ENCODE assay signal across 8 cellular contexts in genomic region chr5:177301503-177302165, GRCh38. TPM values are rescaled to one million over a fixed set of nuclear protein-coding genes. Genes with fewer than 3 reads are reported as not detected.
DNase-seq lines count a peak whose midpoint lies in the region; ATAC-seq, FAIRE-seq and TF ChIP-seq lines count a peak whose summit lies in the region.

No MANE protein-coding gene starts in this region.

- H3K9me3 ChIP-seq in HCT116 (ENCODE audit: control insufficient read depth in 1 of 2, insufficient read depth in 1 of 2, low read depth in 1 of 2, low read length in 2 of 2) (no peaks in the 10 kb centered on the region), mesenchymal stem cell (ENCODE audit: control insufficient read depth, low read length) (no peaks in the 10 kb centered on the region)

- no peak overlapping the region for H4K8ac ChIP-seq in mesenchymal stem cell (ENCODE audit: low read length)

- TF ChIP-seq CTCF in AG10803 (conservative IDR thresholded peaks at IDR 0.05; ENCODE audit: low read length) (no peak), HCT116 (IDR thresholded peaks at IDR 0.05 in 2 of 3, conservative IDR thresholded peaks at IDR 0.05 in 1 of 3; ENCODE audit: borderline replicate concordance in 1 of 3, insufficient read depth in 1 of 3, low read depth in 2 of 3, low read length in 2 of 3) (no peak)
- no peak for TF ChIP-seq CTCF in activated CD8-positive, alpha-beta T cell treated with anti-CD3 and anti-CD28 coated beads for 36 hours (IDR thresholded peaks at IDR 0.05)

- no peak overlapping the region for H2BK5ac ChIP-seq in mesenchymal stem cell (ENCODE audit: low read depth, low read length, poor library complexity, severe bottlenecking)

- peak; percentile 21 for ATAC-seq in HCT116
- ATAC-seq in activated CD8-positive, alpha-beta T cell treated with anti-CD3 and anti-CD28 coated beads for 36 hours: no peak
- no peak for ATAC-seq in GM19351 (IDR thresholded peaks at IDR 0.05; ENCODE audit: unreplicated experiment)

- H3K4me3 ChIP-seq in AG10803 (ENCODE audit: low read length) (peak overlapping the region; percentile 15; the same call in 1 of the 2 replicates), HCT116 (replicated peaks in 1 of 2; ENCODE audit: low read depth in 1 of 2, low read length in 2 of 2) (no peak overlapping the region), mesenchymal stem cell (ENCODE audit: insufficient read depth in 1 of 2, low read depth in 1 of 2, low read length in 2 of 2) (peak overlapping the region in 1 of 2 experiments; percentile 98)

- DNase-seq in AG10803 (ENCODE audit: low read depth) (no peak), HCT116 (ENCODE audit: low read depth, low spot score) (no peak), mesenchymal stem cell (no peak), GM12892 (ENCODE audit: insufficient read length) (no peak), NOMO-1 treated with DMSO at 0.1 percent for 48 hours (lab: John Stamatoyannopoulos, UW; ENCODE audit: unreplicated experiment) (no peak)
- DNase-seq in activated CD8-positive, alpha-beta T cell treated with anti-CD3 and anti-CD28 coated beads for 36 hours: no peak
- no peak for DNase-seq in stimulated activated CD4-positive, alpha-beta T cell treated with anti-CD3 and anti-CD28 coated beads, Interleukin-2, amount 100 ng/mL, for 24 hours

- H3K9me2 ChIP-seq in HCT116 (ENCODE audit: insufficient read depth): no peaks in the 10 kb centered on the region

- no peak overlapping the region for H2BK15ac ChIP-seq in mesenchymal stem cell (ENCODE audit: low read depth, poor library complexity, severe bottlenecking)

- H3K4ac ChIP-seq in mesenchymal stem cell (ENCODE audit: low read depth in 1 of 2, low read length in 2 of 2): no peak overlapping the region

- H3K27me3 Mint-ChIP-seq in activated CD8-positive, alpha-beta T cell treated with anti-CD3 and anti-CD28 coated beads for 36 hours: no peaks in the 10 kb centered on the region

- BruUV-seq in HCT116 (replicated peaks; lab: Mats Ljungman, UMichigan): no TSS peak

- no peaks in the 10 kb centered on the region for H3K9me3 Mint-ChIP-seq in activated CD8-positive, alpha-beta T cell treated with anti-CD3 and anti-CD28 coated beads for 36 hours

- WGBS in mesenchymal stem cell: 95% methylated on average over 7 of the region's 7 CpGs

- POLR2A ChIA-PET in HCT116 (lab: Charles Lee): interaction anchor here (0.9 to 1.0 kb wide), 3 partner anchors 125 to 177 kb away, joined by 3 read pairs; partner anchors contain the start of gene GRK6
- POLR2A ChIA-PET in activated CD8-positive, alpha-beta T cell treated with anti-CD3 and anti-CD28 coated beads for 36 hours (lab: Charles Lee): interaction anchor here (0.6 to 1.1 kb wide), 6 partner anchors 8 to 885 kb away, joined by 3 to 4 read pairs (median 3); partner anchors contain the start of gene CLTB

- H3K27me3 ChIP-seq in HCT116 (ENCODE audit: insufficient read depth, low read length) (no peaks in the 10 kb centered on the region), mesenchymal stem cell (ENCODE audit: control insufficient read depth in 1 of 2, insufficient read depth in 1 of 2, low read length in 2 of 2) (no peaks in the 10 kb centered on the region)

- no peak overlapping the region for H2BK120ac ChIP-seq in mesenchymal stem cell (ENCODE audit: low read depth, low read length)

- no peak overlapping the region for H2AK5ac ChIP-seq in mesenchymal stem cell (ENCODE audit: low read length, severe bottlenecking)

- no peak for FAIRE-seq in GM12892 (lab: Jason Lieb, UNC)

- no peak overlapping the region for H3K23ac ChIP-seq in mesenchymal stem cell (ENCODE audit: low read length in 2 of 2)

- H3K79me1 ChIP-seq in mesenchymal stem cell (replicated peaks; ENCODE audit: low read length, poor library complexity, severe bottlenecking): peaks cover 16% of the 10 kb centered on the region

- CTCF ChIA-PET in HCT116 (lab: Charles Lee): interaction anchor here (0.9 to 2.2 kb wide), 4 partner anchors 8 to 177 kb away, joined by 3 to 17 read pairs (median 3); no protein-coding TSS in a partner anchor
- CTCF ChIA-PET in activated CD8-positive, alpha-beta T cell treated with anti-CD3 and anti-CD28 coated beads for 36 hours (lab: Charles Lee): interaction anchor here (0.6 to 7.0 kb wide), 7 partner anchors 8 to 189 kb away, joined by 3 to 43 read pairs (median 4); no protein-coding TSS in a partner anchor

- H2AFZ ChIP-seq in HCT116 (ENCODE audit: low read depth, low read length, poor library complexity, severe bottlenecking) (no peak overlapping the region), mesenchymal stem cell (ENCODE audit: low read depth, low read length) (no peak overlapping the region)

- H3K9ac ChIP-seq in HCT116 (ENCODE audit: low read length) (peak overlapping the region; percentile 30), mesenchymal stem cell (ENCODE audit: low read length) (peak overlapping the region; percentile 98)

- peaks cover 19 to 63% of the 10 kb centered on the region in 2 experiments for H3K4me1 ChIP-seq in HCT116 (ENCODE audit: control insufficient read depth in 1 of 2, insufficient read depth in 2 of 2, low read length in 2 of 2)
- H3K4me1 ChIP-seq in mesenchymal stem cell (ENCODE audit: control insufficient read depth, insufficient read depth, low read depth, low read length): peaks cover 21% of the 10 kb centered on the region

- H3K4me1 Mint-ChIP-seq in activated CD8-positive, alpha-beta T cell treated with anti-CD3 and anti-CD28 coated beads for 36 hours (ENCODE audit: low read depth): peaks cover 61% of the 10 kb centered on the region

- peak overlapping the region; percentile 32 for H3K27ac Mint-ChIP-seq in activated CD8-positive, alpha-beta T cell treated with anti-CD3 and anti-CD28 coated beads for 36 hours

- RAD21 ChIA-PET in HCT116 (lab: Charles Lee; ENCODE audit: low non-redundant PET in 1 of 2, low total read pairs in 2 of 2, uncharacterized antibody in 2 of 2, unreplicated experiment in 2 of 2): no interaction called here

- TF ChIP-seq RAD21 in HCT116 (IDR thresholded peaks at IDR 0.05; ENCODE audit: low read depth): no peak

- H2BK12ac ChIP-seq in mesenchymal stem cell (ENCODE audit: low read length in 2 of 2): no peak overlapping the region

- peak overlapping the region; percentile 98 for H3K4me3 Mint-ChIP-seq in activated CD8-positive, alpha-beta T cell treated with anti-CD3 and anti-CD28 coated beads for 36 hours

- H3K4me2 ChIP-seq in HCT116 (ENCODE audit: low read length) (peak overlapping the region; percentile 92), mesenchymal stem cell (ENCODE audit: low read length, poor library complexity, severe bottlenecking) (no peak overlapping the region)

- peaks cover 8% of the 10 kb centered on the region; the same call in 1 of the 2 replicates for H4K20me1 ChIP-seq in HCT116 (ENCODE audit: insufficient read depth)

- no peak overlapping the region for H4K91ac ChIP-seq in mesenchymal stem cell (ENCODE audit: low read length)

- H3K14ac ChIP-seq in mesenchymal stem cell (ENCODE audit: low read length in 2 of 2): no peak overlapping the region

- H3K36me3 Mint-ChIP-seq in activated CD8-positive, alpha-beta T cell treated with anti-CD3 and anti-CD28 coated beads for 36 hours (ENCODE audit: low read depth): peaks cover 44% of the 10 kb centered on the region

- H3K79me2 ChIP-seq in HCT116 (ENCODE audit: insufficient read depth, low read length): peaks cover 28% of the 10 kb centered on the region

- H3K18ac ChIP-seq in mesenchymal stem cell (ENCODE audit: low read depth in 1 of 2, low read length in 2 of 2): no peak overlapping the region

- TF ChIP-seq POLR2A in HCT116 (IDR thresholded peaks at IDR 0.05; ENCODE audit: borderline replicate concordance, extremely low read depth, insufficient read depth, insufficient read length): no peak
- TF ChIP-seq POLR2A in GM12892 (IDR thresholded peaks at IDR 0.05; ENCODE audit: low read depth, low read length): no peak

- peaks cover 8 to 9% of the 10 kb centered on the region in 2 experiments; a peak in 2 of 4 replicates for H3K36me3 ChIP-seq in HCT116 (ENCODE audit: control insufficient read depth in 1 of 2, insufficient read depth in 2 of 2, low read length in 2 of 2)
- H3K36me3 ChIP-seq in mesenchymal stem cell (ENCODE audit: control insufficient read depth in 1 of 2, insufficient read depth in 2 of 2, low read depth in 1 of 2, low read length in 2 of 2): peaks cover 29 to 72% of the 10 kb centered on the region in 2 experiments

- intact Hi-C loops in HCT116 (cut with micrococcal nuclease): loop anchor here (2.0 to 10.0 kb wide), 3 partner anchors 187 to 647 kb away; no protein-coding TSS in a partner anchor
- intact Hi-C loops in activated CD8-positive, alpha-beta T cell treated with anti-CD3 and anti-CD28 coated beads for 36 hours (cut with micrococcal nuclease): loop anchor here (5.0 kb wide), 1 partner anchor 189 kb away; no protein-coding TSS in a partner anchor

- peak overlapping the region; percentile 13 for H3K27ac ChIP-seq in HCT116 (ENCODE audit: low read depth, low read length)
- peak overlapping the region; percentile 5 for H3K27ac ChIP-seq in mesenchymal stem cell (ENCODE audit: low read length, poor library complexity, severe bottlenecking)

RNA-seq across cellular contexts. Expression of gene RAB24, which starts 1.9 kb away (rescaled TPM):
- 13.5 TPM for total RNA-seq in HCT116 (2021; ENCODE audit: unreplicated experiment)
- 16.5 and 19.4 TPM in 2 replicates for polyA plus RNA-seq in HCT116 (2012)
- 10 to 100 TPM; 26.6 TPM for total RNA-seq in activated CD8-positive, alpha-beta T cell treated with anti-CD3 and anti-CD28 coated beads for 36 hours
- 30.2 TPM for polyA plus RNA-seq in mesenchymal stem cell (2013, experiment 1 of 2)
- 30.8 TPM for polyA plus RNA-seq in mesenchymal stem cell (2013, experiment 2 of 2)
- polyA plus RNA-seq in GM12892 (2012; ENCODE audit: missing spikeins): 29.7 TPM

RNA-seq across cellular contexts. Expression of gene PRELID1, which starts 2.0 kb away (rescaled TPM):
- total RNA-seq in HCT116 (2021; ENCODE audit: unreplicated experiment): 223 TPM
- polyA plus RNA-seq in HCT116 (2012): 181 and 221 TPM in 2 replicates
- total RNA-seq in activated CD8-positive, alpha-beta T cell treated with anti-CD3 and anti-CD28 coated beads for 36 hours: 100 to 1,000 TPM; 222 to 233 TPM
- 170 TPM for polyA plus RNA-seq in mesenchymal stem cell (2013, experiment 1 of 2)
- 176 TPM for polyA plus RNA-seq in mesenchymal stem cell (2013, experiment 2 of 2)
- polyA plus RNA-seq in GM12892 (2012; ENCODE audit: missing spikeins): 189 TPM

RNA-seq across cellular contexts. Expression of gene MXD3, which starts 10.1 kb away (rescaled TPM):
- 37.6 TPM for total RNA-seq in HCT116 (2021; ENCODE audit: unreplicated experiment)
- polyA plus RNA-seq in HCT116 (2012): 30.5 and 37.0 TPM in 2 replicates
- 10 to 100 TPM; 19.3 to 25.1 TPM for total RNA-seq in activated CD8-positive, alpha-beta T cell treated with anti-CD3 and anti-CD28 coated beads for 36 hours
- polyA plus RNA-seq in mesenchymal stem cell (2013, experiment 1 of 2): 2.2 TPM
- 2.8 TPM for polyA plus RNA-seq in mesenchymal stem cell (2013, experiment 2 of 2)
- 4.8 TPM for polyA plus RNA-seq in GM12892 (2012; ENCODE audit: missing spikeins)

RNA-seq across cellular contexts. Expression of gene LMAN2, which starts 49.8 kb away (rescaled TPM):
- 128 TPM for total RNA-seq in HCT116 (2021; ENCODE audit: unreplicated experiment)
- 233 and 234 TPM in 2 replicates for polyA plus RNA-seq in HCT116 (2012)
- total RNA-seq in activated CD8-positive, alpha-beta T cell treated with anti-CD3 and anti-CD28 coated beads for 36 hours: 10 to 100 TPM; 79.9 to 87.5 TPM
- polyA plus RNA-seq in mesenchymal stem cell (2013, experiment 1 of 2): 296 TPM
- polyA plus RNA-seq in mesenchymal stem cell (2013, experiment 2 of 2): 279 TPM
- polyA plus RNA-seq in GM12892 (2012; ENCODE audit: missing spikeins): 44.8 TPM

RNA-seq across cellular contexts. Expression of gene RGS14, which starts 56.1 kb away (rescaled TPM):
- total RNA-seq in HCT116 (2021; ENCODE audit: unreplicated experiment): 9.4 TPM
- 12.3 and 12.9 TPM in 2 replicates for polyA plus RNA-seq in HCT116 (2012)
- 10 to 100 TPM; 50.4 to 52.5 TPM for total RNA-seq in activated CD8-positive, alpha-beta T cell treated with anti-CD3 and anti-CD28 coated beads for 36 hours
- polyA plus RNA-seq in mesenchymal stem cell (2013, experiment 1 of 2): 16.7 TPM
- 15.9 TPM for polyA plus RNA-seq in mesenchymal stem cell (2013, experiment 2 of 2)
- polyA plus RNA-seq in GM12892 (2012; ENCODE audit: missing spikeins): 26.0 TPM
